In genomic region chr1:15543589-15544568, GRCh38 we compare ENCODE assay signal across 20 cellular contexts. TPM values are rescaled to one million over a fixed set of nuclear protein-coding genes. Genes with fewer than 3 reads are reported as not detected.
DNase-seq lines count a peak whose midpoint lies in the region; ATAC-seq lines count a peak whose summit lies in the region.
"Had no signal": no experiment of that assay in that cellular context is flagged by ENCODE, and none has a peak within 500 bp of the region (broad histone marks: within the 10 kb centered on the region; RNA-seq: fewer than 3 reads in every experiment).

No MANE protein-coding gene starts in this region.

- H3K4me1 ChIP-seq in CD4-positive, CD25-positive, alpha-beta regulatory T cell (ENCODE audit: control insufficient read depth, insufficient read depth, low read length, poor library complexity, severe bottlenecking), result no peaks in the 10 kb centered on the region
- H3K4me1 ChIP-seq: HAP-1, stomach, vagina had no signal

- peaks cover 74% of the 10 kb centered on the region for H3K36me3 ChIP-seq in CD4-positive, CD25-positive, alpha-beta regulatory T cell (ENCODE audit: control insufficient read depth, insufficient read depth, low read length)

- H3K27ac ChIP-seq in CD4-positive, CD25-positive, alpha-beta regulatory T cell (ENCODE audit: insufficient read depth, low read length, poor library complexity, severe bottlenecking), result no peak overlapping the region
- peak overlapping the region; percentile 13 for H3K27ac ChIP-seq in cingulate gyrus (ENCODE audit: low read depth, low read length)
- H3K27ac ChIP-seq: stomach, vagina had no signal

- H3K4me3 Mint-ChIP-seq in CD4-positive, CD25-positive, alpha-beta regulatory T cell, result no peak overlapping the region
- H3K4me3 Mint-ChIP-seq: activated CD8-positive, alpha-beta memory T cell treated with anti-CD3 and anti-CD28 coated beads, Interleukin-2, amount 10 ng/mL, durations not matched to agents 7 days and 5 days; activated naive CD4-positive, alpha-beta T cell treated with anti-CD3 and anti-CD28 coated beads for 36 hours had no signal

- no peaks in the 10 kb centered on the region for H3K9me3 ChIP-seq in CD4-positive, CD25-positive, alpha-beta regulatory T cell (ENCODE audit: control insufficient read depth in 2 of 2, low read length in 2 of 2)
- H3K9me3 ChIP-seq: HAP-1, stomach, vagina had no signal

- peaks cover 0 to 5% (median 3%) of the 10 kb centered on the region in 4 donors for H3K4me1 Mint-ChIP-seq in CD4-positive, CD25-positive, alpha-beta regulatory T cell
- H3K4me1 Mint-ChIP-seq: activated CD8-positive, alpha-beta memory T cell treated with anti-CD3 and anti-CD28 coated beads, Interleukin-2, amount 10 ng/mL, durations not matched to agents 7 days and 5 days had no signal

- no peaks in the 10 kb centered on the region for H3K27me3 Mint-ChIP-seq in CD4-positive, CD25-positive, alpha-beta regulatory T cell
- H3K27me3 Mint-ChIP-seq: activated CD8-positive, alpha-beta memory T cell treated with anti-CD3 and anti-CD28 coated beads, Interleukin-2, amount 10 ng/mL, durations not matched to agents 7 days and 5 days; progenitor cell of endocrine pancreas had no signal

- no peaks in the 10 kb centered on the region for H3K9me3 Mint-ChIP-seq in CD4-positive, CD25-positive, alpha-beta regulatory T cell
- H3K9me3 Mint-ChIP-seq: activated naive CD4-positive, alpha-beta T cell treated with anti-CD3 and anti-CD28 coated beads for 36 hours had no signal

- H3K27me3 ChIP-seq in CD4-positive, CD25-positive, alpha-beta regulatory T cell (ENCODE audit: control insufficient read depth, insufficient read depth, low read length), result no peaks in the 10 kb centered on the region
- H3K27me3 ChIP-seq: stomach, vagina had no signal

- no peak for DNase-seq in CD4-positive, CD25-positive, alpha-beta regulatory T cell
- DNase-seq in OCI-M2 (lab: John Stamatoyannopoulos, UW; ENCODE audit: unreplicated experiment) (peak; percentile 49), non-pigmented ciliary epithelial cell (ENCODE audit: low read depth) (peak; percentile 70), T-helper 2 cell (no peak), SK-N-DZ (ENCODE audit: low spot score) (no peak), SHP77 treated with DMSO at 0.1 percent for 48 hours (lab: John Stamatoyannopoulos, UW) (no peak)
- DNase-seq: activated CD8-positive, alpha-beta memory T cell treated with anti-CD3 and anti-CD28 coated beads, Interleukin-2, amount 10 ng/mL, durations not matched to agents 7 days and 5 days; activated naive CD4-positive, alpha-beta T cell treated with anti-CD3 and anti-CD28 coated beads for 36 hours; C1 segment of cervical spinal cord; DND-41; NCI-H1105; NCI-H2227 treated with DMSO at 0.1 percent for 48 hours; stimulated activated CD4-positive, alpha-beta T cell treated with anti-CD3 and anti-CD28 coated beads, Interleukin-12 subunit alpha, Interleukin-12 subunit beta, amount 100 ng/mL, for 4 hours; stomach had no signal

- peak overlapping the region in 2 of 3 donors; percentile 32 to 35 for H3K27ac Mint-ChIP-seq in CD4-positive, CD25-positive, alpha-beta regulatory T cell
- H3K27ac Mint-ChIP-seq: activated CD8-positive, alpha-beta memory T cell treated with anti-CD3 and anti-CD28 coated beads, Interleukin-2, amount 10 ng/mL, durations not matched to agents 7 days and 5 days; activated naive CD4-positive, alpha-beta T cell treated with anti-CD3 and anti-CD28 coated beads for 36 hours; progenitor cell of endocrine pancreas had no signal

- peaks cover 49% of the 10 kb centered on the region for H3K36me3 Mint-ChIP-seq in CD4-positive, CD25-positive, alpha-beta regulatory T cell

- ATAC-seq in CD4-positive, CD25-positive, alpha-beta regulatory T cell (ENCODE audit: low read depth in 2 of 2), result no peak
- no peak for ATAC-seq in HG03442 (IDR thresholded peaks at IDR 0.05; ENCODE audit: unreplicated experiment)
- ATAC-seq: activated CD8-positive, alpha-beta memory T cell treated with anti-CD3 and anti-CD28 coated beads, Interleukin-2, amount 10 ng/mL, durations not matched to agents 7 days and 5 days had no signal

- no peak overlapping the region for H3K4me3 ChIP-seq in CD4-positive, CD25-positive, alpha-beta regulatory T cell (ENCODE audit: low read depth, low read length)
- H3K4me3 ChIP-seq: HAP-1, stomach, vagina had no signal

RNA-seq across cellular contexts. Expression of gene DNAJC16, which starts 17.2 kb away (rescaled TPM):
- 17.0 TPM for total RNA-seq in CD4-positive, CD25-positive, alpha-beta regulatory T cell
- polyA plus RNA-seq in CD4-positive, CD25-positive, alpha-beta regulatory T cell, result 10 to 100 TPM in 1 of 4 donors, 1 to 10 TPM in 3; 6.5 to 12.4 (median 7.7) TPM
- 5.7 and 6.3 TPM in 2 replicates for polyA plus RNA-seq in SK-N-DZ (2014; cell fraction: cytosol; rRNA removed)
- polyA plus RNA-seq in SK-N-DZ (2014; cell fraction: nucleus; rRNA removed), result 3.5 and 8.4 TPM in 2 replicates

RNA-seq across cellular contexts. Expression of gene CASP9, which starts 19.9 kb away (rescaled TPM):
- total RNA-seq in CD4-positive, CD25-positive, alpha-beta regulatory T cell, result 7.8 TPM
- polyA plus RNA-seq in CD4-positive, CD25-positive, alpha-beta regulatory T cell, result 10 to 100 TPM in 2 of 4 donors, 1 to 10 TPM in 2; 5.8 to 11.7 (median 8.3) TPM
- polyA plus RNA-seq in SK-N-DZ (2014; cell fraction: cytosol; rRNA removed), result 11.0 and 11.9 TPM in 2 replicates
- 11.2 and 11.5 TPM in 2 replicates for polyA plus RNA-seq in SK-N-DZ (2014; cell fraction: nucleus; rRNA removed)

RNA-seq across cellular contexts. Expression of gene AGMAT, which starts 41.0 kb away (rescaled TPM):
- 8.9 TPM for total RNA-seq in CD4-positive, CD25-positive, alpha-beta regulatory T cell
- 10 to 100 TPM in 3 of 4 donors, 1 to 10 TPM in 1; 9.1 to 12.7 (median 11.6) TPM for polyA plus RNA-seq in CD4-positive, CD25-positive, alpha-beta regulatory T cell
- 0.39 and 0.58 TPM in 2 replicates for polyA plus RNA-seq in SK-N-DZ (2014; cell fraction: cytosol; rRNA removed)
- polyA plus RNA-seq in SK-N-DZ (2014; cell fraction: nucleus; rRNA removed), result 0.08 and 0.12 TPM in 2 replicates
- total RNA-seq: SK-MEL-5 had no signal

Comparison
In these comparisons a context has a peak if more than half of its experiments do, and no peak if none do; other contexts are left out.
1. DNase-seq: peak in OCI-M2 (single experiment) and non-pigmented ciliary epithelial cell (single experiment); none in CD4-positive, CD25-positive, alpha-beta regulatory T cell (0 of 3), T-helper 2 cell (0 of 5), SK-N-DZ (single experiment) and SHP77 treated with DMSO at 0.1 percent for 48 hours (single experiment).